In genomic region chr19:48442116-48443035, GRCh38 we compare ENCODE assay signal across 1 cellular context.
TF ChIP-seq lines count a peak whose summit lies in the region.

No MANE protein-coding gene starts in this region.

TF ChIP-seq in HepG2, 621 proteins besides CTCF, POLR2A, EP300 and RAD21:
- no peak for TF ChIP-seq MEF2D (CRISPR knock-in tag; IDR thresholded peaks at IDR 0.05)
- no peak for TF ChIP-seq SOX13 (IDR thresholded peaks at IDR 0.05)
- no peak for TF ChIP-seq SOX13 (CRISPR knock-in tag; conservative IDR thresholded peaks at IDR 0.05 in 1 of 2, IDR thresholded peaks at IDR 0.05 in 1 of 2)
- TF ChIP-seq PITX1 (CRISPR knock-in tag; IDR thresholded peaks at IDR 0.05) = no peak
- TF ChIP-seq, protein P1, sequence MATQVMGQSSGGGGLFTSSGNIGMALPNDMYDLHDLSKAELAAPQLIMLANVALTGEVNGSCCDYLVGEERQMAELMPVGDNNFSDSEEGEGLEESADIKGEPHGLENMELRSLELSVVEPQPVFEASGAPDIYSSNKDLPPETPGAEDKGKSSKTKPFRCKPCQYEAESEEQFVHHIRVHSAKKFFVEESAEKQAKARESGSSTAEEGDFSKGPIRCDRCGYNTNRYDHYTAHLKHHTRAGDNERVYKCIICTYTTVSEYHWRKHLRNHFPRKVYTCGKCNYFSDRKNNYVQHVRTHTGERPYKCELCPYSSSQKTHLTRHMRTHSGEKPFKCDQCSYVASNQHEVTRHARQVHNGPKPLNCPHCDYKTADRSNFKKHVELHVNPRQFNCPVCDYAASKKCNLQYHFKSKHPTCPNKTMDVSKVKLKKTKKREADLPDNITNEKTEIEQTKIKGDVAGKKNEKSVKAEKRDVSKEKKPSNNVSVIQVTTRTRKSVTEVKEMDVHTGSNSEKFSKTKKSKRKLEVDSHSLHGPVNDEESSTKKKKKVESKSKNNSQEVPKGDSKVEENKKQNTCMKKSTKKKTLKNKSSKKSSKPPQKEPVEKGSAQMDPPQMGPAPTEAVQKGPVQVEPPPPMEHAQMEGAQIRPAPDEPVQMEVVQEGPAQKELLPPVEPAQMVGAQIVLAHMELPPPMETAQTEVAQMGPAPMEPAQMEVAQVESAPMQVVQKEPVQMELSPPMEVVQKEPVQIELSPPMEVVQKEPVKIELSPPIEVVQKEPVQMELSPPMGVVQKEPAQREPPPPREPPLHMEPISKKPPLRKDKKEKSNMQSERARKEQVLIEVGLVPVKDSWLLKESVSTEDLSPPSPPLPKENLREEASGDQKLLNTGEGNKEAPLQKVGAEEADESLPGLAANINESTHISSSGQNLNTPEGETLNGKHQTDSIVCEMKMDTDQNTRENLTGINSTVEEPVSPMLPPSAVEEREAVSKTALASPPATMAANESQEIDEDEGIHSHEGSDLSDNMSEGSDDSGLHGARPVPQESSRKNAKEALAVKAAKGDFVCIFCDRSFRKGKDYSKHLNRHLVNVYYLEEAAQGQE (IDR thresholded peaks at IDR 0.05; ENCODE audit: borderline replicate concordance in 1 of 2, low read depth in 1 of 2, low read length in 2 of 2) = no peak
- no peak for TF ChIP-seq PHF20 (CRISPR knock-in tag; IDR thresholded peaks at IDR 0.05)
- TF ChIP-seq ZBTB38 (CRISPR knock-in tag; IDR thresholded peaks at IDR 0.05) = peak; percentile 38; the same call in 1 of the 2 replicates
- TF ChIP-seq RORA (CRISPR knock-in tag; IDR thresholded peaks at IDR 0.05) = no peak
